ENCODE assay signal across 1 cellular context in the genomic region with DNA sequence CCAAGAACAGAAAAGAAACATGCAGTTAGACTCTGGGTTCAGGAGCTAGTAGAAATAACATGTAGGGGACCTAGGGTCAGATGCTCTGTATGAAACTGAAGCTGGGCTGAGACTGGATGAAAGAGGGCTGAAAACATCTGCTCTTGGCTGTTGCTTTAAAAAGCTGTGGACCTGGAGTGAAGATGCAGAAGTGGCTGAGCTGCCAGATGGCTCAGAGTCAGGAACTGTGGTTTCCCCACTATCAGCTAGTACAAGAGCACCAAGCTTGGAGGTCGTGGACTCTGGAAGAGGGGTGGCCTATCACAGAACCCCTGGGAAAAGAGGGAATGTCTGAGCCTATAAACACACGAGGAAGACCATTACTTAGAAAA.
TF ChIP-seq lines count a peak whose summit lies in the region.

No MANE protein-coding gene starts in this region.

TF ChIP-seq in HepG2, 621 proteins besides CTCF, POLR2A, EP300 and RAD21:
- TF ChIP-seq ZNF788 (CRISPR knock-in tag; IDR thresholded peaks at IDR 0.05; ENCODE audit: borderline replicate concordance) (no peak), PHF21A (CRISPR knock-in tag; IDR thresholded peaks at IDR 0.05) (no peak), ZNF230 (CRISPR knock-in tag; IDR thresholded peaks at IDR 0.05) (no peak), RORA (CRISPR knock-in tag; IDR thresholded peaks at IDR 0.05) (no peak), KDM4B (CRISPR knock-in tag; IDR thresholded peaks at IDR 0.05) (no peak), RXRA (CRISPR knock-in tag; IDR thresholded peaks at IDR 0.05) (no peak), ZNF589 (CRISPR knock-in tag; conservative IDR thresholded peaks at IDR 0.05) (no peak), JARID2 (CRISPR knock-in tag; IDR thresholded peaks at IDR 0.05; ENCODE audit: insufficient replicate concordance) (no peak), PHF8 (CRISPR knock-in tag; IDR thresholded peaks at IDR 0.05) (no peak), ZNF329 (CRISPR knock-in tag; IDR thresholded peaks at IDR 0.05; ENCODE audit: low read depth) (no peak), ZNF598 (CRISPR knock-in tag; IDR thresholded peaks at IDR 0.05; ENCODE audit: borderline replicate concordance) (no peak), ZNF878 (CRISPR knock-in tag; IDR thresholded peaks at IDR 0.05) (no peak)
- TF ChIP-seq, protein P1, sequence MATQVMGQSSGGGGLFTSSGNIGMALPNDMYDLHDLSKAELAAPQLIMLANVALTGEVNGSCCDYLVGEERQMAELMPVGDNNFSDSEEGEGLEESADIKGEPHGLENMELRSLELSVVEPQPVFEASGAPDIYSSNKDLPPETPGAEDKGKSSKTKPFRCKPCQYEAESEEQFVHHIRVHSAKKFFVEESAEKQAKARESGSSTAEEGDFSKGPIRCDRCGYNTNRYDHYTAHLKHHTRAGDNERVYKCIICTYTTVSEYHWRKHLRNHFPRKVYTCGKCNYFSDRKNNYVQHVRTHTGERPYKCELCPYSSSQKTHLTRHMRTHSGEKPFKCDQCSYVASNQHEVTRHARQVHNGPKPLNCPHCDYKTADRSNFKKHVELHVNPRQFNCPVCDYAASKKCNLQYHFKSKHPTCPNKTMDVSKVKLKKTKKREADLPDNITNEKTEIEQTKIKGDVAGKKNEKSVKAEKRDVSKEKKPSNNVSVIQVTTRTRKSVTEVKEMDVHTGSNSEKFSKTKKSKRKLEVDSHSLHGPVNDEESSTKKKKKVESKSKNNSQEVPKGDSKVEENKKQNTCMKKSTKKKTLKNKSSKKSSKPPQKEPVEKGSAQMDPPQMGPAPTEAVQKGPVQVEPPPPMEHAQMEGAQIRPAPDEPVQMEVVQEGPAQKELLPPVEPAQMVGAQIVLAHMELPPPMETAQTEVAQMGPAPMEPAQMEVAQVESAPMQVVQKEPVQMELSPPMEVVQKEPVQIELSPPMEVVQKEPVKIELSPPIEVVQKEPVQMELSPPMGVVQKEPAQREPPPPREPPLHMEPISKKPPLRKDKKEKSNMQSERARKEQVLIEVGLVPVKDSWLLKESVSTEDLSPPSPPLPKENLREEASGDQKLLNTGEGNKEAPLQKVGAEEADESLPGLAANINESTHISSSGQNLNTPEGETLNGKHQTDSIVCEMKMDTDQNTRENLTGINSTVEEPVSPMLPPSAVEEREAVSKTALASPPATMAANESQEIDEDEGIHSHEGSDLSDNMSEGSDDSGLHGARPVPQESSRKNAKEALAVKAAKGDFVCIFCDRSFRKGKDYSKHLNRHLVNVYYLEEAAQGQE (IDR thresholded peaks at IDR 0.05; ENCODE audit: borderline replicate concordance in 1 of 2, low read depth in 1 of 2, low read length in 2 of 2), result no peak
